1 cellular context compared by ENCODE assay signal in genomic region chr2:64063454-64063853, GRCh38.
TF ChIP-seq lines count a peak whose summit lies in the region.

No MANE protein-coding gene starts in this region.

TF ChIP-seq in IMR-90, 13 proteins besides CTCF, POLR2A, EP300 and RAD21 (continued from another document):
- no peak for TF ChIP-seq MAZ (IDR thresholded peaks at IDR 0.05; ENCODE audit: borderline replicate concordance, low read depth, low read length)
- TF ChIP-seq CEBPB (IDR thresholded peaks at IDR 0.05; ENCODE audit: low read depth, low read length) = no peak
- no peak for TF ChIP-seq RCOR1 (IDR thresholded peaks at IDR 0.05; ENCODE audit: insufficient replicate concordance, low read length)
- TF ChIP-seq SMC3 (IDR thresholded peaks at IDR 0.05; ENCODE audit: low read depth, low read length) = no peak
- TF ChIP-seq RFX5 (IDR thresholded peaks at IDR 0.05; ENCODE audit: low read depth, low read length) = no peak
- TF ChIP-seq MAFK (IDR thresholded peaks at IDR 0.05; ENCODE audit: low read depth, low read length) = no peak
- TF ChIP-seq NFE2L2 (IDR thresholded peaks at IDR 0.05; ENCODE audit: low read depth, low read length) = no peak
- no peak for TF ChIP-seq MXI1 (IDR thresholded peaks at IDR 0.05; ENCODE audit: borderline replicate concordance, low read depth, low read length)
- no peak for TF ChIP-seq BHLHE40 (IDR thresholded peaks at IDR 0.05; ENCODE audit: low read depth, low read length)
- TF ChIP-seq USF2 (IDR thresholded peaks at IDR 0.05; ENCODE audit: low read depth, low read length) = no peak
- TF ChIP-seq FOS (IDR thresholded peaks at IDR 0.05; ENCODE audit: low read depth, low read length) = no peak
- no peak for TF ChIP-seq ELK1 (IDR thresholded peaks at IDR 0.05; ENCODE audit: borderline replicate concordance, low read depth, low read length)
